1 cellular context compared by ENCODE assay signal in the genomic region with DNA sequence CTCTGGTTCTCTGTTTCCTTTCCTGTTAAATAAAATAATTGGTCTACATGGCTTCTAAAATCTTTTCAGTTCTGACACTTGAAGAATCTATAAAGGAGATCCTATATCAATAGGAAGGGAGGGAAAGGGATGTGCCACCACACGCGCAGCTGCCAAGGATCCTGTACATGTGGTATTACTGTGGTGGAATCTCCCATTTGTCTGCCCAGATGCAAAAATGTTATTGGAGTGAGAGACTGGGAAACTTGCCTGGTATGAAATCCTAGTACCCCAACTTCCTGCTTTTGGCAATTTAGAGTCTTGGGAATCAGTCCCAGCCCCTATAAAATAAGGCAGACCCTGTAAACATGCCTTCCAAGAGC.
TF ChIP-seq lines count a peak whose summit lies in the region.

No MANE protein-coding gene starts in this region.

TF ChIP-seq in SK-N-SH treated with all-trans-retinoic acid at 6 μM for 48 hours, 23 proteins besides CTCF, POLR2A, EP300 and RAD21 (continued from another document):
- TF ChIP-seq, protein P1, sequence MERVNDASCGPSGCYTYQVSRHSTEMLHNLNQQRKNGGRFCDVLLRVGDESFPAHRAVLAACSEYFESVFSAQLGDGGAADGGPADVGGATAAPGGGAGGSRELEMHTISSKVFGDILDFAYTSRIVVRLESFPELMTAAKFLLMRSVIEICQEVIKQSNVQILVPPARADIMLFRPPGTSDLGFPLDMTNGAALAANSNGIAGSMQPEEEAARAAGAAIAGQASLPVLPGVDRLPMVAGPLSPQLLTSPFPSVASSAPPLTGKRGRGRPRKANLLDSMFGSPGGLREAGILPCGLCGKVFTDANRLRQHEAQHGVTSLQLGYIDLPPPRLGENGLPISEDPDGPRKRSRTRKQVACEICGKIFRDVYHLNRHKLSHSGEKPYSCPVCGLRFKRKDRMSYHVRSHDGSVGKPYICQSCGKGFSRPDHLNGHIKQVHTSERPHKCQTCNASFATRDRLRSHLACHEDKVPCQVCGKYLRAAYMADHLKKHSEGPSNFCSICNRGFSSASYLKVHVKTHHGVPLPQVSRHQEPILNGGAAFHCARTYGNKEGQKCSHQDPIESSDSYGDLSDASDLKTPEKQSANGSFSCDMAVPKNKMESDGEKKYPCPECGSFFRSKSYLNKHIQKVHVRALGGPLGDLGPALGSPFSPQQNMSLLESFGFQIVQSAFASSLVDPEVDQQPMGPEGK (CRISPR knock-in tag; IDR thresholded peaks at IDR 0.05; ENCODE audit: borderline replicate concordance): no peak
- TF ChIP-seq, protein P2, sequence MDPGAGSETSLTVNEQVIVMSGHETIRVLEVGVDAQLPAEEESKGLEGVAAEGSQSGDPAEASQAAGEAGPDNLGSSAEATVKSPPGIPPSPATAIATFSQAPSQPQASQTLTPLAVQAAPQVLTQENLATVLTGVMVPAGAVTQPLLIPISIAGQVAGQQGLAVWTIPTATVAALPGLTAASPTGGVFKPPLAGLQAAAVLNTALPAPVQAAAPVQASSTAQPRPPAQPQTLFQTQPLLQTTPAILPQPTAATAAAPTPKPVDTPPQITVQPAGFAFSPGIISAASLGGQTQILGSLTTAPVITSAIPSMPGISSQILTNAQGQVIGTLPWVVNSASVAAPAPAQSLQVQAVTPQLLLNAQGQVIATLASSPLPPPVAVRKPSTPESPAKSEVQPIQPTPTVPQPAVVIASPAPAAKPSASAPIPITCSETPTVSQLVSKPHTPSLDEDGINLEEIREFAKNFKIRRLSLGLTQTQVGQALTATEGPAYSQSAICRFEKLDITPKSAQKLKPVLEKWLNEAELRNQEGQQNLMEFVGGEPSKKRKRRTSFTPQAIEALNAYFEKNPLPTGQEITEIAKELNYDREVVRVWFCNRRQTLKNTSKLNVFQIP (CRISPR knock-in tag; IDR thresholded peaks at IDR 0.05; ENCODE audit: borderline replicate concordance, low read depth): no peak
- TF ChIP-seq TCF4 (CRISPR knock-in tag; IDR thresholded peaks at IDR 0.05; ENCODE audit: borderline replicate concordance): no peak
- no peak for TF ChIP-seq RARB (CRISPR knock-in tag; IDR thresholded peaks at IDR 0.05)
- TF ChIP-seq SNAI2 (CRISPR knock-in tag; IDR thresholded peaks at IDR 0.05): no peak
